17 cellular contexts compared by ENCODE assay signal in genomic region chr18:63894367-63894766, GRCh38. TPM values are rescaled to one million over a fixed set of nuclear protein-coding genes. Genes with fewer than 3 reads are reported as not detected.
A peak's percentile ranks its signal among the peaks of the same experiment; 100 is the strongest.
DNase-seq lines count a peak whose midpoint lies in the region; ATAC-seq, FAIRE-seq and TF ChIP-seq lines count a peak whose summit lies in the region.
"Had no signal": no experiment of that assay in that cellular context is flagged by ENCODE, and none has a peak within 500 bp of the region (broad histone marks: within the 10 kb centered on the region; RNA-seq: fewer than 3 reads in every experiment).

No MANE protein-coding gene starts in this region.

- DNase-seq in CD14-positive monocyte (ENCODE audit: low spot score) (no peak), GM12878 (ENCODE audit: low read depth, low spot score) (no peak), keratinocyte (ENCODE audit: low read depth, low spot score) (peak; percentile 5), spleen (peak; percentile 78), caudate nucleus (lab: John Stamatoyannopoulos, UW) (no peak), HK-2 (ENCODE audit: unreplicated experiment) (no peak)
- DNase-seq: 8988T; AML-193; CD4-positive, CD25-positive, alpha-beta regulatory T cell; DMS53; HCEC 1CT; HFFc6 had no signal

- no peaks in the 10 kb centered on the region for H3K9me1 ChIP-seq in keratinocyte (ENCODE audit: control insufficient read depth, extremely low read depth, insufficient read depth, low read length)

- no peak for TF ChIP-seq EP300 in GM12878 (IDR thresholded peaks at IDR 0.05; ENCODE audit: borderline replicate concordance in 1 of 2, control insufficient read depth in 1 of 2, low read depth in 2 of 2, low read length in 2 of 2)

- intact Hi-C loops in CD14-positive monocyte (cut with micrococcal nuclease) = loop anchor here in 1 of 2 donors (5.0 kb wide), 2 partner anchors 38 to 83 kb away; no protein-coding TSS in a partner anchor
- intact Hi-C loops in GM12878 (cut with micrococcal nuclease; ENCODE audit: unreplicated experiment) = loop anchor here (5.0 kb wide), 1 partner anchor 98 kb away; no protein-coding TSS in a partner anchor
- intact Hi-C loops in spleen (cut with DNase I; ENCODE audit: low total_unique reads) = no loop called here

- peak overlapping the region; percentile 80 to 96 (median 96) for H3K27ac Mint-ChIP-seq in CD14-positive monocyte
- H3K27ac Mint-ChIP-seq: CD4-positive, CD25-positive, alpha-beta regulatory T cell; HFFc6 had no signal

- H3K79me2 ChIP-seq in GM12878 (ENCODE audit: control insufficient read depth, insufficient read depth, low read length) = no peaks in the 10 kb centered on the region
- H3K79me2 ChIP-seq in keratinocyte (ENCODE audit: control insufficient read depth, insufficient read depth, low read length) = peaks cover 14% of the 10 kb centered on the region

- H3K9me3 ChIP-seq in GM12878 (replicated peaks; ENCODE audit: control insufficient read depth, insufficient read depth, low read length) (no peaks in the 10 kb centered on the region), keratinocyte (ENCODE audit: control insufficient read depth, low read depth, low read length) (no peaks in the 10 kb centered on the region), spleen (no peaks in the 10 kb centered on the region)
- H3K9me3 ChIP-seq: BLaER1 had no signal

- RAD21 ChIA-PET in GM12878 (lab: Charles Lee; ENCODE audit: unreplicated experiment) = interaction anchor here (1.3 to 2.9 kb wide), 3 partner anchors 11 to 42 kb away, joined by 4 to 25 read pairs (median 4); no protein-coding TSS in a partner anchor

- peak; percentile 32; the same call in 1 of the 2 replicates for TF ChIP-seq RAD21 in GM12878 (IDR thresholded peaks at IDR 0.05; ENCODE audit: insufficient read depth, low read depth, low read length)

- ATAC-seq in GM12878 (no peak), GM18502 (IDR thresholded peaks at IDR 0.05; ENCODE audit: poor library complexity, unreplicated experiment) (no peak)
- ATAC-seq: K562 had no signal

- no peak for TF ChIP-seq POLR2A in GM12878 (IDR thresholded peaks at IDR 0.05; ENCODE audit: low read depth, low read length)
- TF ChIP-seq POLR2A in spleen (IDR thresholded peaks at IDR 0.05) = no peak

- no peak overlapping the region for H3K4me3 ChIP-seq in GM12878
- no peak overlapping the region for H3K4me3 ChIP-seq in keratinocyte (ENCODE audit: control insufficient read depth in 2 of 3, extremely low read depth in 1 of 3, insufficient read depth in 2 of 3, low read depth in 1 of 3, low read length in 3 of 3)
- H3K4me3 ChIP-seq in spleen = no peak overlapping the region
- H3K4me3 ChIP-seq: BLaER1, K562 had no signal

- H3K36me3 Mint-ChIP-seq in CD14-positive monocyte = peaks cover 29 to 46% of the 10 kb centered on the region in 2 donors
- H3K36me3 Mint-ChIP-seq: CD4-positive, CD25-positive, alpha-beta regulatory T cell had no signal

- no peak overlapping the region for H3K27ac ChIP-seq in GM12878 (ENCODE audit: control insufficient read depth, insufficient read depth)
- no peak overlapping the region for H3K27ac ChIP-seq in keratinocyte (ENCODE audit: control insufficient read depth, insufficient read depth, low read length)
- peak overlapping the region in 5 of 8 donors; percentile 38 to 78 (median 71) for H3K27ac ChIP-seq in spleen
- no peak overlapping the region for H3K27ac ChIP-seq in caudate nucleus (ENCODE audit: low read depth, low read length)
- H3K27ac ChIP-seq: BLaER1 had no signal

- dilution Hi-C loops in keratinocyte (cut with MboI; ENCODE audit: extremely low pct_ligation_motif_present, low sequenced_read_pairs) = no loop called here

- in situ Hi-C loops in GM12878 (cut with MboI) = loop anchor here (5.0 kb wide), 2 partner anchors 43 to 83 kb away; no protein-coding TSS in a partner anchor

- no peaks in the 10 kb centered on the region for H3K9me3 Mint-ChIP-seq in CD14-positive monocyte
- H3K9me3 Mint-ChIP-seq: CD4-positive, CD25-positive, alpha-beta regulatory T cell; HFFc6 had no signal

- no peaks in the 10 kb centered on the region for H3K27me3 ChIP-seq in GM12878 (replicated peaks in 1 of 2; ENCODE audit: control insufficient read depth in 2 of 2, insufficient read depth in 2 of 2, low read length in 1 of 2)
- no peaks in the 10 kb centered on the region for H3K27me3 ChIP-seq in keratinocyte (ENCODE audit: control insufficient read depth, extremely low read depth, insufficient read depth, low read length)
- H3K27me3 ChIP-seq in spleen (replicated peaks in 1 of 7) = no peaks in the 10 kb centered on the region
- H3K27me3 ChIP-seq: BLaER1 had no signal

- TF ChIP-seq CTCF in CD14-positive monocyte (IDR thresholded peaks at IDR 0.05) (no peak), GM12878 (IDR thresholded peaks at IDR 0.05 in 2 of 3, conservative IDR thresholded peaks at IDR 0.05 in 1 of 3; ENCODE audit: control insufficient read depth in 2 of 3, extremely low read depth in 1 of 3, insufficient read depth in 1 of 3, low read depth in 3 of 3, low read length in 3 of 3) (no peak), keratinocyte (optimal IDR thresholded peaks at IDR 0.05 in 1 of 3, IDR thresholded peaks at IDR 0.05 in 1 of 3, conservative IDR thresholded peaks at IDR 0.05 in 1 of 3; ENCODE audit: extremely low read depth in 1 of 3, insufficient read depth in 2 of 3, low read length in 3 of 3) (no peak), spleen (IDR thresholded peaks at IDR 0.05 in 8 of 11, conservative IDR thresholded peaks at IDR 0.05 in 3 of 11) (no peak)

- H3K36me3 ChIP-seq in GM12878 (ENCODE audit: control insufficient read depth in 2 of 2, insufficient read depth in 2 of 2, low read length in 1 of 2) (no peaks in the 10 kb centered on the region), keratinocyte (ENCODE audit: control insufficient read depth in 2 of 2, extremely low read depth in 1 of 2, insufficient read depth in 2 of 2, low read length in 2 of 2) (peaks cover 33 to 61% of the 10 kb centered on the region in 2 experiments), spleen (no peaks in the 10 kb centered on the region)
- H3K36me3 ChIP-seq: BLaER1 had no signal

- H3K4me3 Mint-ChIP-seq in CD14-positive monocyte = peak overlapping the region; percentile 42 to 74
- H3K4me3 Mint-ChIP-seq: CD4-positive, CD25-positive, alpha-beta regulatory T cell; HFFc6 had no signal

- H3K4me2 ChIP-seq in GM12878 (ENCODE audit: control insufficient read depth, insufficient read depth) = no peak overlapping the region
- no peak overlapping the region for H3K4me2 ChIP-seq in keratinocyte (ENCODE audit: control insufficient read depth, extremely low read depth, insufficient read depth, low read depth, low read length)

- H4K20me1 ChIP-seq in GM12878 (ENCODE audit: control insufficient read depth, insufficient read depth) = no peaks in the 10 kb centered on the region
- no peaks in the 10 kb centered on the region for H4K20me1 ChIP-seq in keratinocyte (ENCODE audit: control insufficient read depth, extremely low read depth, insufficient read depth, low read length)
- H4K20me1 ChIP-seq: BLaER1 had no signal

- no peaks in the 10 kb centered on the region for H3K27me3 Mint-ChIP-seq in CD14-positive monocyte (ENCODE audit: low read depth in 3 of 3)

- H3K4me1 Mint-ChIP-seq in CD14-positive monocyte = peaks cover 92% of the 10 kb centered on the region
- H3K4me1 Mint-ChIP-seq: CD4-positive, CD25-positive, alpha-beta regulatory T cell had no signal

- H3K9ac ChIP-seq in GM12878 (ENCODE audit: control insufficient read depth, insufficient read depth, low read length) = no peak overlapping the region
- H3K9ac ChIP-seq in keratinocyte (ENCODE audit: control insufficient read depth, extremely low read depth, insufficient read depth, low read length) = no peak overlapping the region
- H3K9ac ChIP-seq: BLaER1 had no signal

- CTCF ChIA-PET in GM12878 (lab: Yijun Ruan, JAX) = interaction anchor here (0.8 to 11.1 kb wide), 7 partner anchors 11 to 100 kb away, joined by 3 to 185 read pairs (median 5); partner anchors contain the start of gene SERPINB10

- no peak overlapping the region; the same call in 1 of the 2 replicates for H2AFZ ChIP-seq in GM12878 (ENCODE audit: control insufficient read depth, low read depth, low read length)
- no peak overlapping the region for H2AFZ ChIP-seq in keratinocyte (ENCODE audit: control insufficient read depth, low read length)

- FAIRE-seq in GM12878 (lab: Jason Lieb, UNC) (no peak), keratinocyte (lab: Jason Lieb, UNC) (no peak)
- FAIRE-seq: GM19239, H1, K562 had no signal

- BruUV-seq in GM12878 (replicated peaks; lab: Mats Ljungman, UMichigan) = no TSS peak

- WGBS in GM12878 (ENCODE audit: insufficient coverage, insufficient replicate concordance, low lambda C conversion rate, missing lambda C conversion rate) = 47% methylated on average over 3 of the region's 3 CpGs
- WGBS in spleen, 5 donors = 35 to 79% (median 71%) methylated on average over 2 to 3 of the region's 3 CpGs

- H3K4me1 ChIP-seq in GM12878 (ENCODE audit: control insufficient read depth, insufficient read depth, low read length) (no peaks in the 10 kb centered on the region; the same call in 1 of the 2 replicates), keratinocyte (ENCODE audit: control insufficient read depth, extremely low read depth, insufficient read depth, low read length) (peaks cover 18% of the 10 kb centered on the region), spleen (peaks cover 0 to 51% (median 0%) of the 10 kb centered on the region in 6 donors)

- POLR2A ChIA-PET in GM12878 (lab: Charles Lee) = interaction anchor here (1.3 to 1.6 kb wide), 2 partner anchors 42 to 55 kb away, joined by 3 to 5 read pairs; partner anchors contain the start of gene HMSD

- SMC1A ChIA-PET in GM12878 (lab: Charles Lee; ENCODE audit: uncharacterized antibody, unreplicated experiment) = interaction anchor here (0.8 to 6.9 kb wide), 5 partner anchors 8 to 82 kb away, joined by 3 to 105 read pairs (median 4); partner anchors contain the start of gene SERPINB10

RNA-seq across cellular contexts. Expression of gene SERPINB2, which starts 6.9 kb away (rescaled TPM):
- 10 to 100 TPM; 14.3 to 19.9 TPM for polyA plus RNA-seq in CD14-positive monocyte
- 2.4 and 3.3 TPM in 2 replicates for total RNA-seq in GM12878 (2013; cell fraction: nucleolus; rRNA removed)
- 12.2 and 19.0 TPM in 2 replicates for total RNA-seq in GM12878 (2014; rRNA removed)
- total RNA-seq in GM12878 (2014; rRNA removed; fragmentation: Illumina TruSeq; extraction: Trizol) = 12.2 and 12.9 TPM in 2 replicates
- total RNA-seq in GM12878 (2021) = 9.6 and 12.5 TPM in 2 replicates
- polyA plus RNA-seq in GM12878 (2011; ENCODE audit: low read depth) = 0.21 TPM
- polyA plus RNA-seq in GM12878 (2011; rRNA removed) = 25.3 and 32.2 TPM in 2 replicates
- 14.6 and 15.7 TPM in 2 replicates for polyA plus RNA-seq in GM12878 (2011; cell fraction: cytosol; rRNA removed)
- 9.3 and 15.7 TPM in 2 replicates for polyA plus RNA-seq in GM12878 (2011; cell fraction: nucleus; rRNA removed)
- polyA plus RNA-seq in GM12878 (2012) = 0.32 and 0.45 TPM in 2 replicates
- polyA plus RNA-seq in GM12878 (2014; fragmentation: Illumina TruSeq; extraction: Trizol) = 19.2 and 22.2 TPM in 2 replicates
- polyA plus RNA-seq in GM12878 (2014; fragmentation: Nextera tagmentation; extraction: Ambion mirVana) = 10 to 100 TPM; 14.6 to 15.5 TPM
- 11.2 and 17.2 TPM in 2 replicates for polyA plus RNA-seq in GM12878 (2014; rRNA removed)
- 10 to 100 TPM; 12.4 to 13.4 TPM for polyA plus RNA-seq in GM12878 (2016; fragmentation: Nextera tagmentation; extraction: Ambion mirVana)
- 11.7 and 12.2 TPM in 2 replicates for polyA minus RNA-seq in GM12878 (2011; rRNA and poly(A)+ RNA removed)
- polyA minus RNA-seq in GM12878 (2011; cell fraction: cytosol; rRNA and poly(A)+ RNA removed) = 1.8 and 4.4 TPM in 2 replicates
- polyA minus RNA-seq in GM12878 (2011; cell fraction: nucleus; rRNA and poly(A)+ RNA removed) = 3.2 and 4.4 TPM in 2 replicates
- polyA plus RNA-seq in keratinocyte = 555 to 1,052 TPM (median 733 TPM) in 3 replicates
- polyA plus RNA-seq in keratinocyte (2011; ENCODE audit: low read depth) = 712 TPM
- polyA plus RNA-seq in keratinocyte (2011; cell fraction: cytosol; rRNA removed) = 414 and 847 TPM in 2 replicates
- polyA plus RNA-seq in keratinocyte (2011; cell fraction: nucleus; rRNA removed) = 2,301 and 2,504 TPM in 2 replicates
- 233 and 890 TPM in 2 replicates for polyA plus RNA-seq in keratinocyte (2012; ENCODE audit: low replicate concordance)
- 174 to 585 TPM (median 505 TPM) in 3 replicates for polyA minus RNA-seq in keratinocyte
- 251 TPM for polyA minus RNA-seq in keratinocyte (2011; cell fraction: cytosol; rRNA and poly(A)+ RNA removed)
- 720 and 1,118 TPM in 2 replicates for polyA minus RNA-seq in keratinocyte (2011; cell fraction: nucleus; rRNA and poly(A)+ RNA removed)
- total RNA-seq in spleen = 1 to 10 TPM in 2 of 7 donors, under 1 TPM in 2, not detected in 3; 0.38 to 2.3 (median 1.2) TPM
- under 1 TPM in 2 of 3 donors, not detected in 1; 0.10 to 0.13 TPM for polyA plus RNA-seq in spleen
- total RNA-seq: CD4-positive, CD25-positive, alpha-beta regulatory T cell; H1 had no signal
- polyA plus RNA-seq: CD4-positive, CD25-positive, alpha-beta regulatory T cell; H1 had no signal

RNA-seq across cellular contexts. Expression of gene SERPINB10, which starts 13.4 kb away (rescaled TPM):
- polyA plus RNA-seq in CD14-positive monocyte (1 to 10 TPM; 1.3 to 2.0 TPM), GM12878 (2011; rRNA removed) (83.5 and 128 TPM in 2 replicates), GM12878 (2014; fragmentation: Illumina TruSeq; extraction: Trizol) (44.6 and 64.1 TPM in 2 replicates), GM12878 (2014; fragmentation: Nextera tagmentation; extraction: Ambion mirVana) (10 to 100 TPM; 20.7 to 23.1 TPM), GM12878 (2014; rRNA removed) (21.0 and 28.3 TPM in 2 replicates), GM12878 (2016; fragmentation: Nextera tagmentation; extraction: Ambion mirVana) (10 to 100 TPM; 12.0 to 12.4 TPM), keratinocyte (4.2 to 10.1 TPM (median 5.8 TPM) in 3 replicates), spleen (under 1 TPM; 0.07 to 0.51 (median 0.12) TPM)
- total RNA-seq in GM12878 (2013; cell fraction: nucleolus; rRNA removed) = 7.7 and 9.4 TPM in 2 replicates
- total RNA-seq in GM12878 (2014; rRNA removed) (25.1 and 39.7 TPM in 2 replicates), GM12878 (2014; rRNA removed; fragmentation: Illumina TruSeq; extraction: Trizol) (35.6 and 40.6 TPM in 2 replicates), GM12878 (2021) (17.5 and 21.6 TPM in 2 replicates), spleen (1 to 10 TPM in 3 of 7 donors, under 1 TPM in 3, not detected in 1; 0.34 to 5.6 (median 1.2) TPM)
- 6.3 TPM for polyA plus RNA-seq in GM12878 (2011; ENCODE audit: low read depth)
- polyA plus RNA-seq in GM12878 (2011; cell fraction: cytosol; rRNA removed) = 34.4 and 37.0 TPM in 2 replicates
- 16.5 and 19.3 TPM in 2 replicates for polyA plus RNA-seq in GM12878 (2011; cell fraction: nucleus; rRNA removed)
- 8.7 and 13.2 TPM in 2 replicates for polyA plus RNA-seq in GM12878 (2012)
- 30.3 and 53.0 TPM in 2 replicates for polyA minus RNA-seq in GM12878 (2011; rRNA and poly(A)+ RNA removed)
- 10.0 and 14.3 TPM in 2 replicates for polyA minus RNA-seq in GM12878 (2011; cell fraction: cytosol; rRNA and poly(A)+ RNA removed)
- polyA minus RNA-seq in GM12878 (2011; cell fraction: nucleus; rRNA and poly(A)+ RNA removed) = 5.5 and 7.7 TPM in 2 replicates
- polyA plus RNA-seq in keratinocyte (2011; ENCODE audit: low read depth) = 247 TPM
- 2.1 and 3.8 TPM in 2 replicates for polyA plus RNA-seq in keratinocyte (2011; cell fraction: cytosol; rRNA removed)
- 25.8 and 26.4 TPM in 2 replicates for polyA plus RNA-seq in keratinocyte (2011; cell fraction: nucleus; rRNA removed)
- polyA plus RNA-seq in keratinocyte (2012; ENCODE audit: low replicate concordance) = 2.2 and 3.9 TPM in 2 replicates
- polyA minus RNA-seq in keratinocyte = 0.23 to 6.9 TPM (median 2.7 TPM) in 3 replicates
- 1.5 TPM for polyA minus RNA-seq in keratinocyte (2011; cell fraction: cytosol; rRNA and poly(A)+ RNA removed)
- 5.9 and 17.1 TPM in 2 replicates for polyA minus RNA-seq in keratinocyte (2011; cell fraction: nucleus; rRNA and poly(A)+ RNA removed)
- total RNA-seq: CD4-positive, CD25-positive, alpha-beta regulatory T cell; H1; K562 had no signal
- polyA plus RNA-seq: CD4-positive, CD25-positive, alpha-beta regulatory T cell; H1; K562 had no signal

RNA-seq across cellular contexts. Expression of gene HMSD, which starts 54.7 kb away (rescaled TPM):
- polyA plus RNA-seq in CD14-positive monocyte (not detected), GM12878 (2011; rRNA removed) (49.2 and 90.9 TPM in 2 replicates), GM12878 (2014; fragmentation: Illumina TruSeq; extraction: Trizol) (45.7 and 83.9 TPM in 2 replicates), GM12878 (2014; fragmentation: Nextera tagmentation; extraction: Ambion mirVana) (10 to 100 TPM; 31.5 to 33.4 TPM), GM12878 (2014; rRNA removed) (24.7 and 38.0 TPM in 2 replicates), GM12878 (2016; fragmentation: Nextera tagmentation; extraction: Ambion mirVana) (10 to 100 TPM; 37.6 to 52.6 TPM), keratinocyte (0.64 to 1.2 TPM (median 0.94 TPM) in 3 replicates), spleen (under 1 TPM; 0.48 to 0.62 (median 0.52) TPM)
- 61.4 and 70.4 TPM in 2 replicates for total RNA-seq in GM12878 (2013; cell fraction: nucleolus; rRNA removed)
- total RNA-seq in GM12878 (2014; rRNA removed) (11.7 and 15.7 TPM in 2 replicates), GM12878 (2014; rRNA removed; fragmentation: Illumina TruSeq; extraction: Trizol) (24.8 and 41.0 TPM in 2 replicates), GM12878 (2021) (49.4 and 62.2 TPM in 2 replicates), spleen (1 to 10 TPM in 3 of 7 donors, under 1 TPM in 1, not detected in 3; 0.23 to 2.2 (median 1.4) TPM)
- 6.1 TPM for polyA plus RNA-seq in GM12878 (2011; ENCODE audit: low read depth)
- 23.5 and 27.0 TPM in 2 replicates for polyA plus RNA-seq in GM12878 (2011; cell fraction: cytosol; rRNA removed)
- polyA plus RNA-seq in GM12878 (2011; cell fraction: nucleus; rRNA removed) = 71.1 and 78.5 TPM in 2 replicates
- 15.3 and 41.5 TPM in 2 replicates for polyA plus RNA-seq in GM12878 (2012)
- polyA minus RNA-seq in GM12878 (2011; rRNA and poly(A)+ RNA removed) = 54.5 and 64.6 TPM in 2 replicates
- polyA minus RNA-seq in GM12878 (2011; cell fraction: cytosol; rRNA and poly(A)+ RNA removed) = 4.7 and 17.2 TPM in 2 replicates
- polyA minus RNA-seq in GM12878 (2011; cell fraction: nucleus; rRNA and poly(A)+ RNA removed) = 76.6 and 118 TPM in 2 replicates
- not detected for polyA plus RNA-seq in keratinocyte (2011; ENCODE audit: low read depth)
- 0.19 and 0.36 TPM in 2 replicates for polyA plus RNA-seq in keratinocyte (2011; cell fraction: cytosol; rRNA removed)
- 0.28 and 0.39 TPM in 2 replicates for polyA plus RNA-seq in keratinocyte (2011; cell fraction: nucleus; rRNA removed)
- polyA plus RNA-seq in keratinocyte (2012; ENCODE audit: low replicate concordance) = 0.89 TPM in 1 of 2 replicates, not detected in the other
- 0.07 to 3.5 TPM (median 0.66 TPM) in 3 replicates for polyA minus RNA-seq in keratinocyte
- not detected for polyA minus RNA-seq in keratinocyte (2011; cell fraction: cytosol; rRNA and poly(A)+ RNA removed)
- 1.9 TPM in 1 of 2 replicates, not detected in the other for polyA minus RNA-seq in keratinocyte (2011; cell fraction: nucleus; rRNA and poly(A)+ RNA removed)
- total RNA-seq: CD4-positive, CD25-positive, alpha-beta regulatory T cell had no signal
- polyA plus RNA-seq: CD4-positive, CD25-positive, alpha-beta regulatory T cell had no signal

Comparison
In these comparisons a context has a peak if more than half of its experiments do, and no peak if none do; other contexts are left out.
1. DNase-seq: peak in keratinocyte (single experiment) and spleen (single experiment); none in CD14-positive monocyte (single experiment), GM12878 (single experiment), caudate nucleus (0 of 61) and HK-2 (single experiment).
2. H3K27ac ChIP-seq: peak in spleen (5 of 8); none in GM12878 (single experiment), keratinocyte (single experiment) and caudate nucleus (single experiment).
3. RNA of gene SERPINB2, which starts 6.9 kb away (polyA plus RNA-seq): 233 to 2,504 TPM in keratinocyte; 14.3 to 19.9 TPM in CD14-positive monocyte, 0.21 to 32.2 TPM in GM12878 and 0.10 to 0.13 TPM in spleen; every median in the first group is over 4 times any median in the second.